8 cellular contexts compared by ENCODE assay signal in the genomic region with DNA sequence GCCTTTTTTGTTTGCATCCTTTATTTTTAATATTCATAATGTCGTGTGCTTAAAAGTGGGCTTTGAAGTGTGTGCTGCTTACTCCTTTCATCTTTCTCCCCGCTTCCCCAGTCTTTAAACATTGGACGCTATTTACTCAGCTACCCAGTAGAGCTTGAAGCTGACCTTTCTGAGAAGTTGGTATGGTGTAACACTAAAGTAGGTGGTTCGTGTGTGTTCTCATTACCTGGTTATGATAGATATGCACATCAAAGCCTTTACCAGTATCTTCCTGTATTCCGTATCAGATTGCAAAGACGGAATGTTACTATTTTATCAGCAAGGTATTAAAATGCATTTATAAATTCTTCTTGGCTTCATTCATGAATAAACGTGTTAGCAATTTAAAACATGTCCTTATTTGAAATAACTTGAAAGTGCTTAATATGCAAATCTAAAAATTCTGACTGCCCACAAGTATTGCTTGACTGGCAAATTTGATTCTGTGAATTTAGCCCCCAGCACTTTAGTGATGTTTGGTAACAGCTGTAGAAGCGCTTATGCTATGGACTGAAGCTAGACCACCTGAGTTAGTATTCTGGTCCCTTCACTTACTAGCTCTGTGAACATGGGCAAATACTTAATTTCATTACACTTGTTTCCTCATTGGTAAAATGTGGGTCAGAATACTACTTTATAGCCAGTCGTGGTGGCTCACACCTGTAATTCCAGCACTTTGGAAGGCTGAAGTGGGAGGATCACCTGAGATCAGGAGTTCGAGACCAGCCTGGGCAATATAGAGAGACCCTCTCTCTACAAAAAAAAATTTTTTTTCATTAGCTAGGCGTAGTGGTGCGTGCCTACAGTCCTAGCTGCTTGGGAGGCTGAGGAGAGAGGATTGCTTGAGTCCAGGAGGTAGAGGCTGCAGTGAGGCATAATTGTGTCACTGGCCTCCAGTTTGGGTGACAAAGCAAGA. TPM values are rescaled to one million over a fixed set of nuclear protein-coding genes. Genes with fewer than 3 reads are reported as not detected.
DNase-seq lines count a peak whose midpoint lies in the region; ATAC-seq and TF ChIP-seq lines count a peak whose summit lies in the region.

No MANE protein-coding gene starts in this region.

- peak overlapping the region; percentile 90 for H3K4me3 ChIP-seq in CD4-positive, CD25-positive, alpha-beta regulatory T cell (ENCODE audit: low read depth, low read length)
- peak overlapping the region; percentile 69 for H3K4me3 ChIP-seq in MG63

- H3K4me1 ChIP-seq in CD4-positive, CD25-positive, alpha-beta regulatory T cell (ENCODE audit: control insufficient read depth, insufficient read depth, low read length, poor library complexity, severe bottlenecking) = peaks cover 33% of the 10 kb centered on the region

- H3K27me3 ChIP-seq in CD4-positive, CD25-positive, alpha-beta regulatory T cell (ENCODE audit: control insufficient read depth, insufficient read depth, low read length) = no peaks in the 10 kb centered on the region
- H3K27me3 ChIP-seq in MG63 = no peaks in the 10 kb centered on the region

- no peak for TF ChIP-seq CTCF in neural crest cell (conservative IDR thresholded peaks at IDR 0.05)

- H3K27me3 Mint-ChIP-seq in CD4-positive, CD25-positive, alpha-beta regulatory T cell = no peaks in the 10 kb centered on the region
- no peaks in the 10 kb centered on the region for H3K27me3 Mint-ChIP-seq in dendritic cell treated with granulocyte-macrophage colony-stimulating factor and Interleukin-4, amounts not matched to agents 40 ng/mL and 50 ng/mL, for 4 days
- no peaks in the 10 kb centered on the region for H3K27me3 Mint-ChIP-seq in neural crest cell (ENCODE audit: low read depth)

- peak overlapping the region; percentile 95 for H3K27ac ChIP-seq in CD4-positive, CD25-positive, alpha-beta regulatory T cell (ENCODE audit: insufficient read depth, low read length, poor library complexity, severe bottlenecking)

- no peaks in the 10 kb centered on the region for H3K9me3 ChIP-seq in CD4-positive, CD25-positive, alpha-beta regulatory T cell (ENCODE audit: control insufficient read depth in 2 of 2, low read length in 2 of 2)
- H3K9me3 ChIP-seq in MG63 = no peaks in the 10 kb centered on the region

- no peaks in the 10 kb centered on the region for H3K36me3 ChIP-seq in CD4-positive, CD25-positive, alpha-beta regulatory T cell (ENCODE audit: control insufficient read depth, insufficient read depth, low read length)
- peaks cover 36% of the 10 kb centered on the region for H3K36me3 ChIP-seq in MG63

- intact Hi-C loops in dendritic cell treated with granulocyte-macrophage colony-stimulating factor and Interleukin-4, amounts not matched to agents 40 ng/mL and 50 ng/mL, for 4 days (cut with micrococcal nuclease) = loop anchor here (1.0 kb wide), 1 partner anchor 123 kb away; no protein-coding TSS in a partner anchor

- DNase-seq in CD4-positive, CD25-positive, alpha-beta regulatory T cell = peak in 2 of 3 donors; percentile 14 to 41
- DNase-seq in MG63 = no peak
- DNase-seq in neural crest cell (ENCODE audit: low read depth, low spot score) = no peak
- no peak for DNase-seq in stimulated activated CD4-positive, alpha-beta T cell treated with anti-CD3 and anti-CD28 coated beads, Interleukin-12 subunit alpha, Interleukin-12 subunit beta, amount 100 ng/mL, for 4 hours
- no peak for DNase-seq in NCI-H774 (lab: John Stamatoyannopoulos, UW)
- no peak for DNase-seq in NCI-H2171 (lab: John Stamatoyannopoulos, UW)

- H3K4me1 Mint-ChIP-seq in CD4-positive, CD25-positive, alpha-beta regulatory T cell = peaks cover 17 to 59% (median 32%) of the 10 kb centered on the region in 4 donors
- peaks cover 26% of the 10 kb centered on the region for H3K4me1 Mint-ChIP-seq in dendritic cell treated with granulocyte-macrophage colony-stimulating factor and Interleukin-4, amounts not matched to agents 40 ng/mL and 50 ng/mL, for 4 days (ENCODE audit: low read depth)
- H3K4me1 Mint-ChIP-seq in neural crest cell = peaks cover 34% of the 10 kb centered on the region

- ATAC-seq in CD4-positive, CD25-positive, alpha-beta regulatory T cell (ENCODE audit: low read depth in 2 of 2) = no peak
- no peak for ATAC-seq in GM18520 (IDR thresholded peaks at IDR 0.05; ENCODE audit: unreplicated experiment)

- peaks cover 4% of the 10 kb centered on the region for H3K36me3 Mint-ChIP-seq in CD4-positive, CD25-positive, alpha-beta regulatory T cell
- H3K36me3 Mint-ChIP-seq in dendritic cell treated with granulocyte-macrophage colony-stimulating factor and Interleukin-4, amounts not matched to agents 40 ng/mL and 50 ng/mL, for 4 days (ENCODE audit: low read depth) = peaks cover 33% of the 10 kb centered on the region
- H3K36me3 Mint-ChIP-seq in neural crest cell (ENCODE audit: low read depth) = peaks cover 4% of the 10 kb centered on the region

- H3K4me3 Mint-ChIP-seq in CD4-positive, CD25-positive, alpha-beta regulatory T cell = peak overlapping the region; percentile 93 to 97 (median 96)
- H3K4me3 Mint-ChIP-seq in dendritic cell treated with granulocyte-macrophage colony-stimulating factor and Interleukin-4, amounts not matched to agents 40 ng/mL and 50 ng/mL, for 4 days = peak overlapping the region; percentile 93
- H3K4me3 Mint-ChIP-seq in neural crest cell = peak overlapping the region; percentile 95

- H3K27ac Mint-ChIP-seq in CD4-positive, CD25-positive, alpha-beta regulatory T cell = peak overlapping the region; percentile 63 to 99 (median 98)
- peak overlapping the region; percentile 98 for H3K27ac Mint-ChIP-seq in dendritic cell treated with granulocyte-macrophage colony-stimulating factor and Interleukin-4, amounts not matched to agents 40 ng/mL and 50 ng/mL, for 4 days
- H3K27ac Mint-ChIP-seq in neural crest cell (ENCODE audit: unreplicated experiment) = no peak overlapping the region

- no peaks in the 10 kb centered on the region for H3K9me3 Mint-ChIP-seq in CD4-positive, CD25-positive, alpha-beta regulatory T cell
- H3K9me3 Mint-ChIP-seq in dendritic cell treated with granulocyte-macrophage colony-stimulating factor and Interleukin-4, amounts not matched to agents 40 ng/mL and 50 ng/mL, for 4 days = no peaks in the 10 kb centered on the region
- no peaks in the 10 kb centered on the region for H3K9me3 Mint-ChIP-seq in neural crest cell

RNA-seq across cellular contexts. Expression of gene RRAGA, which starts 1.7 kb away (rescaled TPM):
- total RNA-seq in CD4-positive, CD25-positive, alpha-beta regulatory T cell = 36.0 TPM
- 100 to 1,000 TPM; 118 to 145 (median 124) TPM for polyA plus RNA-seq in CD4-positive, CD25-positive, alpha-beta regulatory T cell
- total RNA-seq in MG63 (2014; rRNA removed; shearing (Covaris generic); ENCODE audit: low replicate concordance) = 253 and 254 TPM in 2 replicates
- total RNA-seq in neural crest cell = 57.5 and 59.3 TPM in 2 replicates

RNA-seq across cellular contexts. Expression of gene SAXO1, which starts 17.9 kb away (rescaled TPM):
- total RNA-seq in CD4-positive, CD25-positive, alpha-beta regulatory T cell = 0.30 TPM
- under 1 TPM in 2 of 4 donors, not detected in 2; 0.03 to 0.10 TPM for polyA plus RNA-seq in CD4-positive, CD25-positive, alpha-beta regulatory T cell
- not detected in 2 replicates for total RNA-seq in MG63 (2014; rRNA removed; shearing (Covaris generic); ENCODE audit: low replicate concordance)
- total RNA-seq in neural crest cell = 0.14 TPM in 1 of 2 replicates, not detected in the other

RNA-seq across cellular contexts. Expression of gene HAUS6, which starts 51.8 kb away (rescaled TPM):
- total RNA-seq in CD4-positive, CD25-positive, alpha-beta regulatory T cell = 13.2 TPM
- polyA plus RNA-seq in CD4-positive, CD25-positive, alpha-beta regulatory T cell = 1 to 10 TPM; 4.5 to 6.0 (median 5.4) TPM
- 22.9 and 41.9 TPM in 2 replicates for total RNA-seq in MG63 (2014; rRNA removed; shearing (Covaris generic); ENCODE audit: low replicate concordance)
- total RNA-seq in neural crest cell = 36.2 and 36.7 TPM in 2 replicates

Comparison
In these comparisons a context has a peak if more than half of its experiments do, and no peak if none do; other contexts are left out.
1. DNase-seq: peak in CD4-positive, CD25-positive, alpha-beta regulatory T cell (2 of 3); none in MG63 (single experiment), neural crest cell (single experiment), stimulated activated CD4-positive, alpha-beta T cell treated with anti-CD3 and anti-CD28 coated beads, Interleukin-12 subunit alpha, Interleukin-12 subunit beta, amount 100 ng/mL, for 4 hours (single experiment), NCI-H774 (single experiment) and NCI-H2171 (single experiment).
2. Peak in every context shown above with its lines, with median percentiles within 50 percentile points of each other: H3K4me3 Mint-ChIP-seq.